1 cellular context compared by ENCODE assay signal in the genomic region with DNA sequence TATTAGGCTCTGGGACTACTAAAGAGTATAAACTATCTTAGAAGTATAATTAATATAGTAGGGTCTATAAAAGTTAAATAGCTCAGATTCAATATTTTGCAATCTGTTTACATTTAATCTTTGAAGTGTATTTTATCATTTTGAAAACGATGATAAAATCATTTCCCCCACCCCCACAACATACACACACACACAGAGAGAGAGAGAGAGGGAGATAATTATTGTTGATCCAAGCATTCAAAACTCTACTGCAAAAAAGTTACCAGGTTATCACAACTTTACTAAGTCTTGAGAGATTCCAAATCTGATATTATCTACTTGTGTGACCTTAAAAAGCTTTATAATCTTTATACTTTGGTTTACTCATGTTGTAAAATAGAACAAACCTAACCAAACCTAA.
TF ChIP-seq lines count a peak whose summit lies in the region.

No MANE protein-coding gene starts in this region.

TF ChIP-seq in HEK293, 187 proteins besides CTCF, POLR2A, EP300 and RAD21 (continued from another document):
- TF ChIP-seq, protein P1, sequence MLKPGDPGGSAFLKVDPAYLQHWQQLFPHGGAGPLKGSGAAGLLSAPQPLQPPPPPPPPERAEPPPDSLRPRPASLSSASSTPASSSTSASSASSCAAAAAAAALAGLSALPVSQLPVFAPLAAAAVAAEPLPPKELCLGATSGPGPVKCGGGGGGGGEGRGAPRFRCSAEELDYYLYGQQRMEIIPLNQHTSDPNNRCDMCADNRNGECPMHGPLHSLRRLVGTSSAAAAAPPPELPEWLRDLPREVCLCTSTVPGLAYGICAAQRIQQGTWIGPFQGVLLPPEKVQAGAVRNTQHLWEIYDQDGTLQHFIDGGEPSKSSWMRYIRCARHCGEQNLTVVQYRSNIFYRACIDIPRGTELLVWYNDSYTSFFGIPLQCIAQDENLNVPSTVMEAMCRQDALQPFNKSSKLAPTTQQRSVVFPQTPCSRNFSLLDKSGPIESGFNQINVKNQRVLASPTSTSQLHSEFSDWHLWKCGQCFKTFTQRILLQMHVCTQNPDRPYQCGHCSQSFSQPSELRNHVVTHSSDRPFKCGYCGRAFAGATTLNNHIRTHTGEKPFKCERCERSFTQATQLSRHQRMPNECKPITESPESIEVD (tag by site-specific recombination; IDR thresholded peaks at IDR 0.05) = peak; percentile 34; the same call in 1 of the 2 replicates
- TF ChIP-seq ZNF596 (tag by site-specific recombination; IDR thresholded peaks at IDR 0.05) (0 out of 2 replicates have a peak, but pooled peaks have one; percentile 14), ZNF501 (tag by site-specific recombination; IDR thresholded peaks at IDR 0.05) (no peak)
- TF ChIP-seq, protein P2, sequence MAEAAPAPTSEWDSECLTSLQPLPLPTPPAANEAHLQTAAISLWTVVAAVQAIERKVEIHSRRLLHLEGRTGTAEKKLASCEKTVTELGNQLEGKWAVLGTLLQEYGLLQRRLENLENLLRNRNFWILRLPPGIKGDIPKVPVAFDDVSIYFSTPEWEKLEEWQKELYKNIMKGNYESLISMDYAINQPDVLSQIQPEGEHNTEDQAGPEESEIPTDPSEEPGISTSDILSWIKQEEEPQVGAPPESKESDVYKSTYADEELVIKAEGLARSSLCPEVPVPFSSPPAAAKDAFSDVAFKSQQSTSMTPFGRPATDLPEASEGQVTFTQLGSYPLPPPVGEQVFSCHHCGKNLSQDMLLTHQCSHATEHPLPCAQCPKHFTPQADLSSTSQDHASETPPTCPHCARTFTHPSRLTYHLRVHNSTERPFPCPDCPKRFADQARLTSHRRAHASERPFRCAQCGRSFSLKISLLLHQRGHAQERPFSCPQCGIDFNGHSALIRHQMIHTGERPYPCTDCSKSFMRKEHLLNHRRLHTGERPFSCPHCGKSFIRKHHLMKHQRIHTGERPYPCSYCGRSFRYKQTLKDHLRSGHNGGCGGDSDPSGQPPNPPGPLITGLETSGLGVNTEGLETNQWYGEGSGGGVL (tag by site-specific recombination; IDR thresholded peaks at IDR 0.05) = peak; percentile 63
